ENCODE assay signal across 8 cellular contexts in the genomic region with DNA sequence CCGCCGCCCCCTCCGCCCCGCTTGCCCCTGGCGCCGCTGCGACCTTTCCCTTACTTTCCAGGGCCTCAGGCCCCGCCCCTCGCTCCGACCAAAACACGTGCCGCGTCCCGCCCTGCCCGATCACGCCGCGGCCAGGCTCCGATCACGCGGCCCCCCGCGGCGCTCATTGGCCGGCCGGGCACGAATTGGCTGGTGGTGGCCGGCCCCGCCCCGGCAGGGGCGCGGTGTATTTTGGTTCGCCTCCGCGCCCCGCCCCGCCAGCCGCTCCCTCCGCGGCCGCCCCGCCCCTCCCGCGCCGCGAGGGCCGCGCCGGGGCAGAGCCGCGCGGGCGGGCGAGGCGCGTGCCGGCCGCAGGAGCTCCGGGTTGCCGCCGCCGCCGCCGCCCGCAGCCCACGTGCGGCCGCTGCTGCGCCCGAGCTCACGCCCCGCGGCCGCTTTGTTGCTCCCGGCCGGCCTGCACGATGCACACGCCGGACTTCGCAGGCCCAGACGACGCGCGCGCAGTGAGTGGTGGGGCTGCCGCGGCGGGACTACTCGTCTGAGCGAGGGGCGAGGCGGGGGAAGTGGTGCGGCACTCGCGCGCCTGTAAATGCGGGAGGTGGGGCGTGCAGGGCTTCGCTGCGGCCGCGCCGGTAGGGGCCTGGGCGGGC. TPM values are rescaled to one million over a fixed set of nuclear protein-coding genes. Genes with fewer than 3 reads are reported as not detected.
DNase-seq lines count a peak whose midpoint lies in the region; ATAC-seq and TF ChIP-seq lines count a peak whose summit lies in the region.

A gene (plus strand): TSS at position 295 of the 650 bp plus-strand sequence. CDS start 167 bp downstream, at position 462.

- TF ChIP-seq CTCF in BJ (IDR thresholded peaks at IDR 0.05; ENCODE audit: insufficient read depth, low read depth, low read length) (no peak), endothelial cell (IDR thresholded peaks at IDR 0.05; ENCODE audit: unreplicated experiment) (no peak), mesothelial cell of epicardium (IDR thresholded peaks at IDR 0.05; ENCODE audit: unreplicated experiment) (no peak)

- H3K27ac Mint-ChIP-seq in endothelial cell (ENCODE audit: unreplicated experiment) (peak within 1 kb of the TSS; percentile 72), mesothelial cell of epicardium (peak within 1 kb of the TSS; percentile 91)

- peaks cover 12% of the 10 kb centered on the region for H3K4me1 Mint-ChIP-seq in endothelial cell (ENCODE audit: unreplicated experiment)
- peaks cover 18% of the 10 kb centered on the region for H3K4me1 Mint-ChIP-seq in mesothelial cell of epicardium

- no peak for DNase-seq in BJ (ENCODE audit: low read depth)
- peak; percentile 93 to 97 for DNase-seq in NOMO-1 (lab: John Stamatoyannopoulos, UW; ENCODE audit: unreplicated experiment in 2 of 2)
- peak; percentile 81 for DNase-seq in activated CD8-positive, alpha-beta memory T cell treated with anti-CD3 and anti-CD28 coated beads, Interleukin-2, amount 50 U/mL, for 48 hours
- DNase-seq in endothelial cell (ENCODE audit: low spot score) = peak; percentile 79
- DNase-seq in mesothelial cell of epicardium (ENCODE audit: low spot score in 2 of 2, unreplicated experiment in 2 of 2) = peak; percentile 81 to 85
- DNase-seq in stimulated activated CD8-positive, alpha-beta memory T cell treated with anti-CD3 and anti-CD28 coated beads, Interleukin-15, amount 100 ng/mL, for 1 hour (ENCODE audit: low read depth) = peak; percentile 61

- H3K27me3 ChIP-seq in BJ (ENCODE audit: control insufficient read depth, insufficient read depth, low read length) = no peaks in the 10 kb centered on the region

- H3K36me3 Mint-ChIP-seq in endothelial cell (ENCODE audit: low read depth, unreplicated experiment) (peaks cover 19% of the 10 kb centered on the region), mesothelial cell of epicardium (peaks cover 9% of the 10 kb centered on the region)

- peak; percentile 72 for ATAC-seq in GM19397 (IDR thresholded peaks at IDR 0.05; ENCODE audit: unreplicated experiment)
- peak; percentile 56 for ATAC-seq in HG03565 (IDR thresholded peaks at IDR 0.05; ENCODE audit: unreplicated experiment)

- POLR2A ChIA-PET in BJ (lab: Charles Lee) = interaction anchor here (0.6 kb wide), 2 partner anchors 34 to 1765 kb away, joined by 4 to 9 read pairs; no protein-coding TSS in a partner anchor

- H3K4me3 Mint-ChIP-seq in endothelial cell (ENCODE audit: unreplicated experiment) = peak within 1 kb of the TSS; percentile 89
- H3K4me3 Mint-ChIP-seq in mesothelial cell of epicardium = peak within 1 kb of the TSS; percentile 76

- peaks cover 6% of the 10 kb centered on the region for H3K36me3 ChIP-seq in BJ (ENCODE audit: control insufficient read depth, insufficient read depth, low read length)

- peak within 1 kb of the TSS; percentile 79 for H3K4me3 ChIP-seq in BJ (ENCODE audit: low read depth, low read length)

- peaks cover 16% of the 10 kb centered on the region for H3K27me3 Mint-ChIP-seq in endothelial cell (ENCODE audit: unreplicated experiment)
- peaks cover 5% of the 10 kb centered on the region for H3K27me3 Mint-ChIP-seq in mesothelial cell of epicardium (ENCODE audit: low read depth)

- CTCF ChIA-PET in BJ (lab: Yijun Ruan, JAX) = interaction anchor here (0.6 to 8.1 kb wide), 9 partner anchors 13 to 273 kb away, joined by 3 to 83 read pairs (median 4); no protein-coding TSS in a partner anchor

- H3K9me3 Mint-ChIP-seq in endothelial cell (ENCODE audit: unreplicated experiment) = no peaks in the 10 kb centered on the region
- no peaks in the 10 kb centered on the region for H3K9me3 Mint-ChIP-seq in mesothelial cell of epicardium

RNA-seq across cellular contexts. Expression of the gene that starts here (rescaled TPM):
- polyA plus RNA-seq in BJ (2011; rRNA removed) = 16.7 and 21.7 TPM in 2 replicates
- 12.8 and 16.4 TPM in 2 replicates for polyA minus RNA-seq in BJ (2011; rRNA and poly(A)+ RNA removed)
- 8.2 TPM for total RNA-seq in endothelial cell (ENCODE audit: unreplicated experiment)
- total RNA-seq in mesothelial cell of epicardium = 14.0 to 15.8 TPM (median 14.5 TPM) in 3 replicates
